In genomic region chr19:21065336-21065735, GRCh38 we compare ENCODE assay signal across 36 cellular contexts.
"Had no signal": no experiment of that assay in that cellular context is flagged by ENCODE, and none has a peak within 500 bp of the region (broad histone marks: within the 10 kb centered on the region; RNA-seq: fewer than 3 reads in every experiment).

No MANE protein-coding gene starts in this region.

- H3K4me3 ChIP-seq: MG63 had no signal

- DNase-seq: Karpas-422, Kasumi-1, MG63, MM.1S, MV-4-11, NCI-H1048, NCI-H1092, NCI-H1092 treated with DMSO at 0.1 percent for 48 hours, NCI-H1105, NCI-H1105 treated with DMSO at 0.1 percent for 48 hours, NCI-H1417, NCI-H1417 treated with DMSO at 0.1 percent for 48 hours, NCI-H1436, NCI-H1436 treated with DMSO at 0.1 percent for 48 hours, NCI-H146, NCI-H1694, NCI-H1694 treated with DMSO at 0.1 percent for 48 hours, NCI-H187, NCI-H187 treated with DMSO at 0.1 percent for 48 hours, NCI-H1930, NCI-H2029, NCI-H2029 treated with DMSO at 0.1 percent for 48 hours, NCI-H2081, NCI-H2081 treated with DMSO at 0.1 percent for 48 hours, NCI-H2107, NCI-H2171, NCI-H2171 treated with DMSO at 0.1 percent for 48 hours, NCI-H2227 treated with DMSO at 0.1 percent for 48 hours, NCI-H226, NCI-H345, NCI-H446, NCI-H446 treated with DMSO at 0.1 percent for 48 hours, NCI-H510A, NCI-H510A treated with DMSO at 0.1 percent for 48 hours, NCI-H524, NCI-H524 treated with DMSO at 0.1 percent for 48 hours had no signal

- H3K27me3 ChIP-seq: MG63 had no signal

- H3K9me3 ChIP-seq: MG63 had no signal
